In genomic region chr19:55535579-55536350, GRCh38 we compare ENCODE assay signal across 31 cellular contexts. TPM values are rescaled to one million over a fixed set of nuclear protein-coding genes. Genes with fewer than 3 reads are reported as not detected.
"Had no signal": no experiment of that assay in that cellular context is flagged by ENCODE, and none has a peak within 500 bp of the region (broad histone marks: within the 10 kb centered on the region; RNA-seq: fewer than 3 reads in every experiment).

No MANE protein-coding gene starts in this region.

- H3K36me3 Mint-ChIP-seq: activated CD8-positive, alpha-beta memory T cell treated with anti-CD3 and anti-CD28 coated beads, Interleukin-2, amount 10 ng/mL, durations not matched to agents 7 days and 5 days; brain; naive B cell; stimulated activated effector memory CD8-positive, alpha-beta T cell treated with anti-CD3 and anti-CD28 coated beads, Interleukin-12 subunit alpha, Interleukin-12 subunit beta, amount 100 ng/mL, for 72 hours had no signal

- DNase-seq: activated CD4-positive, alpha-beta T cell treated with anti-CD3 and anti-CD28 coated beads, Interleukin-2, amount 10 ng/mL, durations not matched to agents 24 days and 14 days; activated CD8-positive, alpha-beta memory T cell treated with anti-CD3 and anti-CD28 coated beads, Interleukin-2, amount 10 ng/mL, durations not matched to agents 7 days and 5 days; activated CD8-positive, alpha-beta T cell treated with anti-CD3 and anti-CD28 coated beads for 36 hours; activated gamma-delta T cell; activated naive CD4-positive, alpha-beta T cell treated with anti-CD3 and anti-CD28 coated beads, Interleukin-2, amount 50 U/mL, for 16 hours; activated naive CD8-positive, alpha-beta T cell treated with anti-CD3 and anti-CD28 coated beads, Interleukin-2, amount 50 U/mL, for 24 hours; activated T-cell treated with anti-CD3 and anti-CD28 coated beads for 4 hours; anterior cingulate cortex; dermis blood vessel endothelial cell; effector CD8-positive, alpha-beta T cell; erythroblast; foreskin fibroblast; lower lobe of right lung; naive B cell; small intestine; stimulated activated CD4-positive, alpha-beta T cell treated with anti-CD3 and anti-CD28 coated beads, Interleukin-2, amount 100 ng/mL, for 24 hours had no signal

- H3K9ac ChIP-seq: parathyroid adenoma had no signal

- H2AFZ ChIP-seq: parathyroid adenoma had no signal

- H3K27ac ChIP-seq: lower lobe of right lung, neutrophil, parathyroid adenoma had no signal

- H3K27me3 ChIP-seq: neutrophil had no signal

- ATAC-seq: activated CD4-positive, CD25-positive, alpha-beta regulatory T cell treated with anti-CD3 and anti-CD28 coated beads, Interleukin-2, amount 50 U/mL, for 24 hours; activated CD8-positive, alpha-beta memory T cell treated with anti-CD3 and anti-CD28 coated beads, Interleukin-2, amount 10 ng/mL, durations not matched to agents 7 days and 5 days; activated CD8-positive, alpha-beta T cell treated with anti-CD3 and anti-CD28 coated beads for 36 hours; activated naive CD8-positive, alpha-beta T cell treated with anti-CD3 and anti-CD28 coated beads, Interleukin-2, amount 50 U/mL, for 24 hours; sciatic nerve; SK-N-SH treated with all-trans-retinoic acid at 6 μM for 48 hours; stimulated activated effector memory CD8-positive, alpha-beta T cell treated with anti-CD3 and anti-CD28 coated beads, Interleukin-12 subunit alpha, Interleukin-12 subunit beta, amount 100 ng/mL, for 72 hours had no signal

- H3K36me3 ChIP-seq: lower lobe of right lung, neutrophil had no signal

- H3K4me3 Mint-ChIP-seq: activated CD4-positive, alpha-beta T cell treated with anti-CD3 and anti-CD28 coated beads, Interleukin-2, amount 10 ng/mL, durations not matched to agents 24 days and 14 days; activated CD8-positive, alpha-beta memory T cell treated with anti-CD3 and anti-CD28 coated beads, Interleukin-2, amount 10 ng/mL, durations not matched to agents 7 days and 5 days; activated CD8-positive, alpha-beta T cell treated with anti-CD3 and anti-CD28 coated beads for 36 hours; activated naive CD8-positive, alpha-beta T cell treated with anti-CD3 and anti-CD28 coated beads, Interleukin-2, amount 50 U/mL, for 24 hours; activated T-helper 1 cell treated with anti-CD3 and anti-CD28 coated beads, Interleukin-12 subunit alpha, Interleukin-12 subunit beta, Interleukin-2, Interleukin-4 antibody, amounts not matched to agents 30 ng/mL and 10 ng/mL and 1 ng/mL, durations not matched to agents 14 hours and 24 hours and 36 hours; naive B cell; stimulated activated effector memory CD8-positive, alpha-beta T cell treated with anti-CD3 and anti-CD28 coated beads, Interleukin-12 subunit alpha, Interleukin-12 subunit beta, amount 100 ng/mL, for 72 hours had no signal

- H3K79me2 ChIP-seq: parathyroid adenoma had no signal

- H3K27me3 Mint-ChIP-seq: activated CD4-positive, alpha-beta T cell treated with anti-CD3 and anti-CD28 coated beads, Interleukin-2, amount 10 ng/mL, durations not matched to agents 24 days and 14 days; activated CD8-positive, alpha-beta memory T cell treated with anti-CD3 and anti-CD28 coated beads, Interleukin-2, amount 10 ng/mL, durations not matched to agents 7 days and 5 days; activated CD8-positive, alpha-beta T cell treated with anti-CD3 and anti-CD28 coated beads for 36 hours; activated naive CD8-positive, alpha-beta T cell treated with anti-CD3 and anti-CD28 coated beads, Interleukin-2, amount 50 U/mL, for 24 hours; brain had no signal

- H3K4me1 ChIP-seq: lower lobe of right lung, parathyroid adenoma had no signal

- H3K27ac Mint-ChIP-seq: activated CD8-positive, alpha-beta memory T cell treated with anti-CD3 and anti-CD28 coated beads, Interleukin-2, amount 10 ng/mL, durations not matched to agents 7 days and 5 days; activated CD8-positive, alpha-beta T cell treated with anti-CD3 and anti-CD28 coated beads for 36 hours; activated naive CD8-positive, alpha-beta T cell treated with anti-CD3 and anti-CD28 coated beads, Interleukin-2, amount 50 U/mL, for 24 hours; activated T-helper 1 cell treated with anti-CD3 and anti-CD28 coated beads, Interleukin-12 subunit alpha, Interleukin-12 subunit beta, Interleukin-2, Interleukin-4 antibody, amounts not matched to agents 30 ng/mL and 10 ng/mL and 1 ng/mL, durations not matched to agents 14 hours and 24 hours and 36 hours; naive B cell; stimulated activated effector memory CD8-positive, alpha-beta T cell treated with anti-CD3 and anti-CD28 coated beads, Interleukin-12 subunit alpha, Interleukin-12 subunit beta, amount 100 ng/mL, for 72 hours had no signal

- H3K4me3 ChIP-seq: lower lobe of right lung had no signal

- H3K9me3 Mint-ChIP-seq: activated CD4-positive, alpha-beta T cell treated with anti-CD3 and anti-CD28 coated beads, Interleukin-2, amount 10 ng/mL, durations not matched to agents 24 days and 14 days; activated CD8-positive, alpha-beta T cell treated with anti-CD3 and anti-CD28 coated beads for 36 hours; activated naive CD8-positive, alpha-beta T cell treated with anti-CD3 and anti-CD28 coated beads, Interleukin-2, amount 50 U/mL, for 24 hours; activated T-helper 1 cell treated with anti-CD3 and anti-CD28 coated beads, Interleukin-12 subunit alpha, Interleukin-12 subunit beta, Interleukin-2, Interleukin-4 antibody, amounts not matched to agents 30 ng/mL and 10 ng/mL and 1 ng/mL, durations not matched to agents 14 hours and 24 hours and 36 hours; brain; naive B cell; stimulated activated effector memory CD8-positive, alpha-beta T cell treated with anti-CD3 and anti-CD28 coated beads, Interleukin-12 subunit alpha, Interleukin-12 subunit beta, amount 100 ng/mL, for 72 hours had no signal

- H3K9me3 ChIP-seq: lower lobe of right lung, neutrophil had no signal

- H3K4me1 Mint-ChIP-seq: activated CD4-positive, alpha-beta T cell treated with anti-CD3 and anti-CD28 coated beads, Interleukin-2, amount 10 ng/mL, durations not matched to agents 24 days and 14 days; activated CD8-positive, alpha-beta memory T cell treated with anti-CD3 and anti-CD28 coated beads, Interleukin-2, amount 10 ng/mL, durations not matched to agents 7 days and 5 days; activated naive CD8-positive, alpha-beta T cell treated with anti-CD3 and anti-CD28 coated beads, Interleukin-2, amount 50 U/mL, for 24 hours; naive B cell; stimulated activated effector memory CD8-positive, alpha-beta T cell treated with anti-CD3 and anti-CD28 coated beads, Interleukin-12 subunit alpha, Interleukin-12 subunit beta, amount 100 ng/mL, for 72 hours had no signal

RNA-seq across cellular contexts. Expression of gene SBK2, which starts 1.2 kb away (rescaled TPM):
- total RNA-seq: activated CD4-positive, alpha-beta T cell treated with anti-CD3 and anti-CD28 coated beads, Interleukin-2, amount 10 ng/mL, durations not matched to agents 24 days and 14 days; activated CD8-positive, alpha-beta memory T cell treated with anti-CD3 and anti-CD28 coated beads, Interleukin-2, amount 10 ng/mL, durations not matched to agents 7 days and 5 days; activated CD8-positive, alpha-beta T cell treated with anti-CD3 and anti-CD28 coated beads for 36 hours; activated T-helper 1 cell treated with anti-CD3 and anti-CD28 coated beads, Interleukin-12 subunit alpha, Interleukin-12 subunit beta, Interleukin-2, Interleukin-4 antibody, amounts not matched to agents 30 ng/mL and 10 ng/mL and 1 ng/mL, durations not matched to agents 14 hours and 24 hours and 36 hours; dermis blood vessel endothelial cell; fibroblast of lung; lower lobe of right lung; mesenteric fat pad; mucosa of gallbladder; pulmonary artery endothelial cell; sciatic nerve; T-helper 2 cell treated with Interferon-gamma antibody and Interleukin-4, amounts not matched to agents 100 ng/mL and 5 ng/mL, for 36 hours; urinary bladder had no signal
- polyA plus RNA-seq: fibroblast of lung, small intestine, thymus, urinary bladder had no signal

RNA-seq across cellular contexts. Expression of gene SBK3, which starts 9.6 kb away (rescaled TPM):
- total RNA-seq: activated CD4-positive, alpha-beta T cell treated with anti-CD3 and anti-CD28 coated beads, Interleukin-2, amount 10 ng/mL, durations not matched to agents 24 days and 14 days; activated CD8-positive, alpha-beta memory T cell treated with anti-CD3 and anti-CD28 coated beads, Interleukin-2, amount 10 ng/mL, durations not matched to agents 7 days and 5 days; activated CD8-positive, alpha-beta T cell treated with anti-CD3 and anti-CD28 coated beads for 36 hours; activated T-helper 1 cell treated with anti-CD3 and anti-CD28 coated beads, Interleukin-12 subunit alpha, Interleukin-12 subunit beta, Interleukin-2, Interleukin-4 antibody, amounts not matched to agents 30 ng/mL and 10 ng/mL and 1 ng/mL, durations not matched to agents 14 hours and 24 hours and 36 hours; T-helper 2 cell treated with Interferon-gamma antibody and Interleukin-4, amounts not matched to agents 100 ng/mL and 5 ng/mL, for 36 hours; urinary bladder had no signal
- polyA plus RNA-seq: fibroblast of lung had no signal
